8 cellular contexts compared by ENCODE assay signal in the genomic region with DNA sequence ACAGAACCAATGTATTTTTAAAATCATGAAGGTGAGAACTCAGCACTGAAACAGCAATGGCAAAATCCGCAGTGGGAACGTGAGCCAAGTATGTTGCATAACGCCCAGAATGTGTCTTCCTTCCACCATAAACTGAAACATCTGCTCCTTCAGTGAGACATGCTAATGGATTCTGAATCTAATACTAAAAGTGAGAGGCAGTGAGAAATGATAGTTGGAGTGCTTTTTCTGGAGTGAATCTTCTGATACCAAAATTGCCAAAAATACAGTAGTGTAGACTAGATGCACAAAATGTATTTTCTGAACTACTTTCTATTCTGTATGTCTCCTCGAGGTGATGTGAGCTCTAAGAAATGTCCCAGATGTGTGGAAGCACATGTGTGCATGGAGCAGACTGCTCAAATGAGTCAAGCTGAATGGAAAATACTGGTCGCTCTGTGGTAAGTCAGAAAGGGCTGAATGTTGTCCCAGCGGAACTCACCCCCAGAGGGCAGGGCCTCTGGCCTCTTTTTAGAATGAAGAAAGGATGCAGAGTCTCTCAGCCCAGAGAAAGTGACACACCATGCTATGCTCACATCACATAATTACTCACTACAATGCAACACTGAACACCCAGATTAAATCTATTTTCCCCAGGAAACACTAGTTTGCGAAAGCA.
DNase-seq lines count a peak whose midpoint lies in the region; ATAC-seq, FAIRE-seq and TF ChIP-seq lines count a peak whose summit lies in the region.

No MANE protein-coding gene starts in this region.

- H3K4me3 Mint-ChIP-seq in Calu3 (ENCODE audit: low read depth, unreplicated experiment) = no peak overlapping the region

- no peaks in the 10 kb centered on the region for H3K27me3 Mint-ChIP-seq in Calu3 (ENCODE audit: unreplicated experiment)

- no peaks in the 10 kb centered on the region for H3K27me3 ChIP-seq in SJSA1 (replicated peaks)

- CTCF ChIA-PET in Calu3 (lab: Charles Lee) = no interaction called here

- FAIRE-seq in endometrium (lab: Jason Lieb, UNC) = peak; percentile 72

- H3K4me3 ChIP-seq in SJSA1 = no peak overlapping the region

- no peaks in the 10 kb centered on the region for H3K9me3 Mint-ChIP-seq in Calu3 (ENCODE audit: low read depth, unreplicated experiment)

- H3K36me3 ChIP-seq in SJSA1 = 0 out of 2 replicates have a peak, but pooled peaks cover 6% of the 10 kb centered on the region

- H3K4me1 Mint-ChIP-seq in Calu3 (ENCODE audit: low read depth, unreplicated experiment) = no peaks in the 10 kb centered on the region

- peaks cover 76% of the 10 kb centered on the region for H3K4me1 ChIP-seq in SJSA1 (replicated peaks)

- TF ChIP-seq CTCF in Calu3 (IDR thresholded peaks at IDR 0.05; ENCODE audit: unreplicated experiment) = no peak

- intact Hi-C loops in posterior vena cava (cut with DNase I) = no loop called here
- intact Hi-C loops in Calu3 (cut with micrococcal nuclease; ENCODE audit: unreplicated experiment) = no loop called here

- no TSS peak for BruUV-seq in Calu3 (replicated peaks; lab: Mats Ljungman, UMichigan)

- no peaks in the 10 kb centered on the region for H3K9me3 ChIP-seq in SJSA1 (replicated peaks)

- no peak for ATAC-seq in HG03196 (IDR thresholded peaks at IDR 0.05; ENCODE audit: unreplicated experiment)

- peak overlapping the region; percentile 67 for H3K27ac ChIP-seq in SJSA1

- H3K27ac Mint-ChIP-seq in Calu3 (ENCODE audit: unreplicated experiment) = no peak overlapping the region

- DNase-seq in Ammon's horn (ENCODE audit: low spot score) (peak; percentile 65), SJSA1 (ENCODE audit: low read depth in 1 of 2, low spot score in 2 of 2) (peak; percentile 68 to 71), posterior vena cava (ENCODE audit: low spot score) (peak; percentile 85), epidermal melanocyte (ENCODE audit: insufficient read length, low spot score) (no peak), Calu3 (no peak), NCI-H128 (lab: John Stamatoyannopoulos, UW; ENCODE audit: unreplicated experiment) (no peak)

- H3K36me3 Mint-ChIP-seq in Calu3 (ENCODE audit: insufficient read depth, unreplicated experiment) = no peaks in the 10 kb centered on the region

Comparison
In these comparisons a context has a peak if more than half of its experiments do, and no peak if none do; other contexts are left out.
1. DNase-seq: peak in Ammon's horn (single experiment), SJSA1 (2 of 2) and posterior vena cava (single experiment); none in epidermal melanocyte (single experiment), Calu3 (single experiment) and NCI-H128 (single experiment).